In genomic region chr5:113378960-113379541, GRCh38 we compare ENCODE assay signal across 8 cellular contexts. TPM values are rescaled to one million over a fixed set of nuclear protein-coding genes. Genes with fewer than 3 reads are reported as not detected.
DNase-seq lines count a peak whose midpoint lies in the region; ATAC-seq and TF ChIP-seq lines count a peak whose summit lies in the region.

No MANE protein-coding gene starts in this region.

- no peak overlapping the region for H3K23ac ChIP-seq in mesendoderm (ENCODE audit: low read length)

- H3K4me2 ChIP-seq in mesendoderm (ENCODE audit: low read length): no peak overlapping the region

- no peaks in the 10 kb centered on the region for H3K79me2 ChIP-seq in mesendoderm (ENCODE audit: control insufficient read depth, insufficient read depth, low read length)

- H4K5ac ChIP-seq in mesendoderm (ENCODE audit: low read length): no peak overlapping the region

- H3K4me3 ChIP-seq in mesendoderm (ENCODE audit: low read length): no peak overlapping the region

- no peak overlapping the region for H3K27ac ChIP-seq in mesendoderm (ENCODE audit: low read depth, low read length)

- DNase-seq in ACHN (peak; percentile 53), NCI-H526 (lab: John Stamatoyannopoulos, UW) (peak; percentile 25 to 62), mesendoderm (peak; percentile 79)
- DNase-seq in activated CD4-positive, alpha-beta T cell treated with anti-CD3 and anti-CD28 coated beads, Interleukin-2, amount 50 U/mL, for 48 hours: peak; percentile 60 to 74
- DNase-seq in effector CD8-positive, alpha-beta T cell (lab: John Stamatoyannopoulos, UW): peak; percentile 1
- peak; percentile 25 for DNase-seq in stimulated activated CD8-positive, alpha-beta memory T cell treated with anti-CD3 and anti-CD28 coated beads, Interleukin-7, amount 100 ng/mL, for 24 hours (ENCODE audit: low read depth)

- no peak overlapping the region for H3K56ac ChIP-seq in mesendoderm (ENCODE audit: low read length)

- H3K18ac ChIP-seq in mesendoderm (ENCODE audit: low read length): no peak overlapping the region

- no peak for TF ChIP-seq POLR2A in GM18505 (IDR thresholded peaks at IDR 0.05; ENCODE audit: borderline replicate concordance, extremely low read depth, insufficient read depth, insufficient read length)

- WGBS in mesendoderm (ENCODE audit: extremely low coverage, insufficient coverage, low lambda C conversion rate): no CpG with 5 or more reads among the region's 4 CpGs

- no peak overlapping the region for H2AK5ac ChIP-seq in mesendoderm (ENCODE audit: low read length)

- no peaks in the 10 kb centered on the region for H3K4me1 ChIP-seq in mesendoderm (ENCODE audit: control insufficient read depth, low read depth, low read length)

- no peak overlapping the region for H2BK15ac ChIP-seq in mesendoderm (replicated peaks; ENCODE audit: low read depth)

- no peak overlapping the region for H3K4ac ChIP-seq in mesendoderm (ENCODE audit: low read depth, low read length)

- ATAC-seq in GM18505 (IDR thresholded peaks at IDR 0.05; ENCODE audit: unreplicated experiment) (peak; percentile 68), HG03064 (IDR thresholded peaks at IDR 0.05; ENCODE audit: low read depth, unreplicated experiment) (peak; percentile 76)

- H3K79me1 ChIP-seq in mesendoderm (ENCODE audit: low read length): no peaks in the 10 kb centered on the region

- no peaks in the 10 kb centered on the region for H3K36me3 ChIP-seq in mesendoderm (ENCODE audit: control insufficient read depth, insufficient read depth, low read length)

- no peaks in the 10 kb centered on the region for H3K27me3 ChIP-seq in mesendoderm (ENCODE audit: insufficient read depth, low read length, poor library complexity)

- in situ Hi-C loops in ACHN (cut with HindIII; ENCODE audit: low pct_ligation_motif_present, low pct_unique_long_range_greater_than_20kb, low sequenced_read_pairs): no loop called here

- no peak overlapping the region for H2BK120ac ChIP-seq in mesendoderm (ENCODE audit: low read depth, low read length)

- H3K9ac ChIP-seq in mesendoderm (ENCODE audit: low read length): no peak overlapping the region

- H4K8ac ChIP-seq in mesendoderm (ENCODE audit: low read depth, low read length): no peak overlapping the region

- no peak overlapping the region for H2BK5ac ChIP-seq in mesendoderm (ENCODE audit: low read length)

RNA-seq across cellular contexts. Expression of gene TSSK1B, which starts 55.7 kb away (rescaled TPM):
- not detected for polyA plus RNA-seq in mesendoderm (2013, experiment 1 of 2)
- not detected for polyA plus RNA-seq in mesendoderm (2013, experiment 2 of 2)

Comparison
In these comparisons a context has a peak if more than half of its experiments do, and no peak if none do; other contexts are left out.
1. DNase-seq: peak in every context shown above with its lines; median percentile 79 in mesendoderm; 67 in activated CD4-positive, alpha-beta T cell treated with anti-CD3 and anti-CD28 coated beads, Interleukin-2, amount 50 U/mL, for 48 hours; 53 in ACHN; 44 in NCI-H526; 25 in stimulated activated CD8-positive, alpha-beta memory T cell treated with anti-CD3 and anti-CD28 coated beads, Interleukin-7, amount 100 ng/mL, for 24 hours; 1 in effector CD8-positive, alpha-beta T cell.